In genomic region chr4:8202108-8202507, GRCh38 we compare ENCODE assay signal across 13 cellular contexts. TPM values are rescaled to one million over a fixed set of nuclear protein-coding genes. Genes with fewer than 3 reads are reported as not detected.
DNase-seq lines count a peak whose midpoint lies in the region; ATAC-seq and TF ChIP-seq lines count a peak whose summit lies in the region.
"Had no signal": no experiment of that assay in that cellular context is flagged by ENCODE, and none has a peak within 500 bp of the region (broad histone marks: within the 10 kb centered on the region; RNA-seq: fewer than 3 reads in every experiment).

No MANE protein-coding gene starts in this region.

- H2AFZ ChIP-seq in PC-3 (ENCODE audit: low read length), result no peak overlapping the region

- TF ChIP-seq CTCF in right lobe of liver (IDR thresholded peaks at IDR 0.05), result no peak
- no peak for TF ChIP-seq CTCF in type B pancreatic cell (conservative IDR thresholded peaks at IDR 0.05)
- TF ChIP-seq CTCF in PC-3 (conservative IDR thresholded peaks at IDR 0.05; ENCODE audit: low read depth, low read length), result no peak

- CTCF ChIA-PET in activated naive CD4-positive, alpha-beta T cell treated with anti-CD3 and anti-CD28 coated beads, Interleukin-2, amount 10 ng/mL, durations not matched to agents 7 days and 5 days (lab: Charles Lee), result interaction anchor here (1.3 kb wide), 2 partner anchors 26 to 40 kb away, joined by 3 to 10 read pairs; no protein-coding TSS in a partner anchor
- CTCF ChIA-PET in T-cell (lab: Charles Lee) (interaction anchor here in 1 of 2 donors (1.0 kb wide), 1 partner anchor 25 kb away, joined by 3 read pairs; no protein-coding TSS in a partner anchor), PC-3 (lab: Charles Lee) (no interaction called here)

- H4K20me1 ChIP-seq in PC-3 (ENCODE audit: low read length), result no peaks in the 10 kb centered on the region

- H3K9me3 Mint-ChIP-seq in activated naive CD4-positive, alpha-beta T cell treated with anti-CD3 and anti-CD28 coated beads, Interleukin-2, amount 10 ng/mL, durations not matched to agents 7 days and 5 days, result no peaks in the 10 kb centered on the region
- H3K9me3 Mint-ChIP-seq in T-cell, result no peaks in the 10 kb centered on the region
- H3K9me3 Mint-ChIP-seq in type B pancreatic cell, result no peaks in the 10 kb centered on the region
- H3K9me3 Mint-ChIP-seq: activated T-cell treated with anti-CD3 and anti-CD28 coated beads, Interleukin-2, amount 50 U/mL, for 72 hours had no signal

- no peak overlapping the region for H3K4me3 Mint-ChIP-seq in activated naive CD4-positive, alpha-beta T cell treated with anti-CD3 and anti-CD28 coated beads, Interleukin-2, amount 10 ng/mL, durations not matched to agents 7 days and 5 days
- H3K4me3 Mint-ChIP-seq in T-cell (peak overlapping the region in 2 of 3 donors; percentile 85 to 95), type B pancreatic cell (no peak overlapping the region)

- no peaks in the 10 kb centered on the region for H3K9me2 ChIP-seq in PC-3 (replicated peaks; ENCODE audit: low read length)
- H3K9me2 ChIP-seq: SK-N-SH had no signal

- H3K27me3 ChIP-seq in right lobe of liver, result no peaks in the 10 kb centered on the region
- no peaks in the 10 kb centered on the region for H3K27me3 ChIP-seq in PC-3 (ENCODE audit: low read length)
- H3K27me3 ChIP-seq: right atrium auricular region, stomach had no signal

- H3K4me1 ChIP-seq in right lobe of liver (peaks cover 0 to 37% (median 21%) of the 10 kb centered on the region in 4 donors), PC-3 (ENCODE audit: insufficient read depth, low read length) (peaks cover 13% of the 10 kb centered on the region)

- H3K27ac ChIP-seq in right lobe of liver (no peak overlapping the region), PC-3 (ENCODE audit: low read length) (no peak overlapping the region)
- H3K27ac ChIP-seq: right atrium auricular region had no signal

- no peaks in the 10 kb centered on the region for H3K9me3 ChIP-seq in right lobe of liver
- H3K9me3 ChIP-seq in PC-3 (ENCODE audit: low read length), result no peaks in the 10 kb centered on the region
- H3K9me3 ChIP-seq: right atrium auricular region, SK-N-SH, stomach had no signal

- POLR2A ChIA-PET in T-cell (lab: Charles Lee) (interaction anchor here in 1 of 2 donors (0.7 kb wide), 1 partner anchor 27 kb away, joined by 3 read pairs; no protein-coding TSS in a partner anchor), PC-3 (lab: Charles Lee; ENCODE audit: unreplicated experiment) (no interaction called here)

- H3K36me3 Mint-ChIP-seq in activated naive CD4-positive, alpha-beta T cell treated with anti-CD3 and anti-CD28 coated beads, Interleukin-2, amount 10 ng/mL, durations not matched to agents 7 days and 5 days, result no peaks in the 10 kb centered on the region
- no peaks in the 10 kb centered on the region for H3K36me3 Mint-ChIP-seq in T-cell
- no peaks in the 10 kb centered on the region for H3K36me3 Mint-ChIP-seq in type B pancreatic cell

- no TSS peak for BruUV-seq in PC-3 (replicated peaks; lab: Mats Ljungman, UMichigan)

- peak overlapping the region; percentile 45 for H3K27ac Mint-ChIP-seq in activated naive CD4-positive, alpha-beta T cell treated with anti-CD3 and anti-CD28 coated beads, Interleukin-2, amount 10 ng/mL, durations not matched to agents 7 days and 5 days
- H3K27ac Mint-ChIP-seq in T-cell (peak overlapping the region in 1 of 2 donors; percentile 80), type B pancreatic cell (peak overlapping the region; percentile 48)
- H3K27ac Mint-ChIP-seq: activated T-cell treated with anti-CD3 and anti-CD28 coated beads, Interleukin-2, amount 50 U/mL, for 72 hours had no signal

- no peak overlapping the region for H3K9ac ChIP-seq in PC-3 (ENCODE audit: low read length)
- H3K9ac ChIP-seq: SK-N-SH had no signal

- peaks cover 6% of the 10 kb centered on the region for H3K27me3 Mint-ChIP-seq in activated naive CD4-positive, alpha-beta T cell treated with anti-CD3 and anti-CD28 coated beads, Interleukin-2, amount 10 ng/mL, durations not matched to agents 7 days and 5 days
- H3K27me3 Mint-ChIP-seq in T-cell, result no peaks in the 10 kb centered on the region
- no peaks in the 10 kb centered on the region for H3K27me3 Mint-ChIP-seq in type B pancreatic cell

- H3F3A ChIP-seq in PC-3 (ENCODE audit: low read length, unreplicated experiment), result no peaks in the 10 kb centered on the region

- WGBS in right lobe of liver (ENCODE audit: insufficient coverage, low coverage, low lambda C conversion rate, missing lambda C conversion rate), result 64% methylated on average over 6 of the region's 10 CpGs

- peaks cover 16% of the 10 kb centered on the region for H3K79me2 ChIP-seq in PC-3 (ENCODE audit: low read length)

- H3K4me3 ChIP-seq in right lobe of liver (peak overlapping the region; percentile 12 to 85 (median 67)), PC-3 (ENCODE audit: low read length) (no peak overlapping the region)

- no peak overlapping the region for H3K4me2 ChIP-seq in PC-3 (ENCODE audit: low read length)
- H3K4me2 ChIP-seq: SK-N-SH had no signal

- H3K4me1 Mint-ChIP-seq in activated naive CD4-positive, alpha-beta T cell treated with anti-CD3 and anti-CD28 coated beads, Interleukin-2, amount 10 ng/mL, durations not matched to agents 7 days and 5 days, result peaks cover 44% of the 10 kb centered on the region
- peaks cover 42 to 65% (median 55%) of the 10 kb centered on the region in 3 donors for H3K4me1 Mint-ChIP-seq in T-cell
- H3K4me1 Mint-ChIP-seq in type B pancreatic cell (ENCODE audit: unreplicated experiment), result peaks cover 39% of the 10 kb centered on the region

- intact Hi-C loops in right lobe of liver (cut with DNase I), result no loop called here
- intact Hi-C loops in PC-3 (cut with micrococcal nuclease), result no loop called here

- H3K36me3 ChIP-seq in right lobe of liver, result peaks cover 0 to 3% (median 0%) of the 10 kb centered on the region in 4 donors
- no peaks in the 10 kb centered on the region for H3K36me3 ChIP-seq in PC-3 (ENCODE audit: low read depth, low read length)
- H3K36me3 ChIP-seq: right atrium auricular region had no signal

- TF ChIP-seq POLR2A in right lobe of liver (IDR thresholded peaks at IDR 0.05), result no peak

- DNase-seq in activated naive CD4-positive, alpha-beta T cell treated with anti-CD3 and anti-CD28 coated beads, Interleukin-2, amount 10 ng/mL, durations not matched to agents 7 days and 5 days, result no peak
- DNase-seq in activated naive CD4-positive, alpha-beta T cell treated with Interleukin-2 at 50 U/mL for 16 hours, result no peak
- DNase-seq in T-cell (no peak), right lobe of liver (peak in 1 of 3 donors; percentile 37), type B pancreatic cell (ENCODE audit: extremely low spot score, unreplicated experiment) (no peak), cerebellar nuclear complex (lab: John Stamatoyannopoulos, UW) (no peak), PC-3 (no peak)
- DNase-seq: effector CD4-positive, alpha-beta T cell; SK-N-SH; stomach had no signal

- no peak for ATAC-seq in T-cell (replicated peaks in 1 of 4)
- ATAC-seq in right lobe of liver, result no peak
- ATAC-seq in GM18868 (IDR thresholded peaks at IDR 0.05; ENCODE audit: unreplicated experiment), result no peak
- ATAC-seq in PC-3, result no peak

RNA-seq across cellular contexts. Expression of gene SH3TC1, which starts 3.0 kb away (rescaled TPM):
- 100 to 1,000 TPM in 1 of 5 donors, 10 to 100 TPM in 4; 24.6 to 103 (median 40.3) TPM for total RNA-seq in T-cell
- 10 to 100 TPM; 13.2 to 48.0 (median 24.9) TPM for total RNA-seq in right lobe of liver
- total RNA-seq in type B pancreatic cell (ENCODE audit: low replicate concordance), result 5.4 and 6.9 TPM in 2 replicates
- 22.6 and 23.1 TPM in 2 replicates for total RNA-seq in PC-3 (2014; rRNA removed)

RNA-seq across cellular contexts. Expression of gene ABLIM2, which starts 43.5 kb away (rescaled TPM):
- total RNA-seq in T-cell, result 1 to 10 TPM; 2.6 to 7.0 (median 5.5) TPM
- 1 to 10 TPM in 5 of 6 experiments, under 1 TPM in 1; 0.93 to 3.5 (median 2.3) TPM for total RNA-seq in right lobe of liver
- 2.6 and 3.4 TPM in 2 replicates for total RNA-seq in type B pancreatic cell (ENCODE audit: low replicate concordance)
- 3.2 and 3.6 TPM in 2 replicates for total RNA-seq in PC-3 (2014; rRNA removed)

Comparison
In these comparisons a context has a peak if more than half of its experiments do, and no peak if none do; other contexts are left out.
1. H3K4me3 Mint-ChIP-seq: peak in T-cell (2 of 3); none in activated naive CD4-positive, alpha-beta T cell treated with anti-CD3 and anti-CD28 coated beads, Interleukin-2, amount 10 ng/mL, durations not matched to agents 7 days and 5 days (single experiment) and type B pancreatic cell (single experiment).